ENCODE assay signal across 1 cellular context in the genomic region with DNA sequence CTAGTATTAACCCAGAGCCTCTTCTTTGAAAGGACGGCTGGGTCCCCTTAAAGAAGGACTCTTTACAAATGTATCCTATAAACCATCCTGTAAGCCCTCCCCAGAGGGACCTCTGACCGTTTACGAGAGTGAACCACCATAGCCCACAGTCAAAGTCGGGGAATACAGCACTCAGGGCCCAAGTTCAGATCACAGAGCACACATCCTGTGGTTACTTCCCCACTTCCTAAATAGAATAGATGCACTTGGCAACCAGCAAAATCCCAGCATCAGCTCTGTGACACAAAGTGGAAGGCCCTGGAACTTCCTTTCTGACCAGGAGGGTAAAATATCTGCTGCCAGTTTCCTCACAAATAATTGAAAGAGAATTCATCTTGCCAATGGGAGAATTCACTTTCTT.
TF ChIP-seq lines count a peak whose summit lies in the region.

No MANE protein-coding gene starts in this region.

TF ChIP-seq in GM12878, 131 proteins besides CTCF, POLR2A, EP300 and RAD21:
- TF ChIP-seq, protein P1, sequence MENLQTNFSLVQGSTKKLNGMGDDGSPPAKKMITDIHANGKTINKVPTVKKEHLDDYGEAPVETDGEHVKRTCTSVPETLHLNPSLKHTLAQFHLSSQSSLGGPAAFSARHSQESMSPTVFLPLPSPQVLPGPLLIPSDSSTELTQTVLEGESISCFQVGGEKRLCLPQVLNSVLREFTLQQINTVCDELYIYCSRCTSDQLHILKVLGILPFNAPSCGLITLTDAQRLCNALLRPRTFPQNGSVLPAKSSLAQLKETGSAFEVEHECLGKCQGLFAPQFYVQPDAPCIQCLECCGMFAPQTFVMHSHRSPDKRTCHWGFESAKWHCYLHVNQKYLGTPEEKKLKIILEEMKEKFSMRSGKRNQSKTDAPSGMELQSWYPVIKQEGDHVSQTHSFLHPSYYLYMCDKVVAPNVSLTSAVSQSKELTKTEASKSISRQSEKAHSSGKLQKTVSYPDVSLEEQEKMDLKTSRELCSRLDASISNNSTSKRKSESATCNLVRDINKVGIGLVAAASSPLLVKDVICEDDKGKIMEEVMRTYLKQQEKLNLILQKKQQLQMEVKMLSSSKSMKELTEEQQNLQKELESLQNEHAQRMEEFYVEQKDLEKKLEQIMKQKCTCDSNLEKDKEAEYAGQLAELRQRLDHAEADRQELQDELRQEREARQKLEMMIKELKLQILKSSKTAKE (IDR thresholded peaks at IDR 0.05; ENCODE audit: low read depth, poor library complexity, severe bottlenecking), result no peak
- TF ChIP-seq GATAD2B (conservative IDR thresholded peaks at IDR 0.05; ENCODE audit: low read depth) (no peak), STAT3 (IDR thresholded peaks at IDR 0.05; ENCODE audit: low read depth, low read length) (no peak), TCF3 (IDR thresholded peaks at IDR 0.05; ENCODE audit: borderline replicate concordance, insufficient read depth, low read depth, low read length) (no peak)
TF ChIP-seq in GM12878: peak in this region for 0.
